Comparison of ENCODE assay signal across 17 cellular contexts in the genomic region with DNA sequence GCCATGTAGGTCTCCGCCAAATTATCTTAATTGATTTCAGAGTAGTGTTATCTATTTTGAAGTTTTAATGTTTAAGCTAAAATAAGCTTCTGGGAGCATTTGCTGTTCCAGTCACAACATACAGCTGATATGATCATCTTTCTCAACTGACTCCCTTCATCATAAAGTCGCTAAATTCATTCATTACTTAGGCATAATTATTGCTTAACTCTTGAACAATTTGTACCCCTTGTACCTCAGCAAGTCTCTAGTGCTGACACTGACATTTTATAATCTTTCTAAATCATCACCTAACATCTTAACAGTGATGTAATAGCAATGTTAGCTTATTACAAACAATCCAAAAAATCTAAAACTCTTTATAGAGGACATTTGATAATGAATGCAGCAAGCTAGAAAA. TPM values are rescaled to one million over a fixed set of nuclear protein-coding genes. Genes with fewer than 3 reads are reported as not detected.
"Had no signal": no experiment of that assay in that cellular context is flagged by ENCODE, and none has a peak within 500 bp of the region (broad histone marks: within the 10 kb centered on the region; RNA-seq: fewer than 3 reads in every experiment).

No MANE protein-coding gene starts in this region.

- H3K4me1 ChIP-seq: Peyer's patch, SJCRH30 had no signal

- DNase-seq: NCI-H1048; NCI-H1417 treated with DMSO at 0.1 percent for 48 hours; NCI-H187; NCI-H446 treated with DMSO at 0.1 percent for 48 hours; NCI-H526; NCI-H82; NK-92 treated with Interleukin-12 subunit alpha and Interleukin-12 subunit beta, amount 100 ng/mL, for 24 hours; PC-9; Peyer's patch; SJCRH30; T-helper 1 cell had no signal

- ATAC-seq: Right ventricle myocardium inferior, SK-N-SH treated with all-trans-retinoic acid at 6 μM for 48 hours had no signal

- H3K27ac ChIP-seq: HL-60, PC-9, Peyer's patch, SJCRH30 had no signal

- H3K27me3 ChIP-seq: Peyer's patch, SJCRH30 had no signal

- H2AFZ ChIP-seq: PC-9 had no signal

- H3K4me3 ChIP-seq: PC-9, Peyer's patch, SJCRH30 had no signal

- H3K9me3 ChIP-seq: Peyer's patch, SJCRH30 had no signal

- H3K36me3 ChIP-seq: Peyer's patch, SJCRH30 had no signal

- H3K4me2 ChIP-seq: PC-9 had no signal

- FAIRE-seq: HTR-8/SVneo had no signal

RNA-seq across cellular contexts. Expression of gene WNT16, which starts 54.3 kb away (rescaled TPM):
- total RNA-seq: MCF 10A, PC-9, Peyer's patch, Right ventricle myocardium inferior, RPMI7951 had no signal
